Comparison of ENCODE assay signal across 8 cellular contexts in the genomic region with DNA sequence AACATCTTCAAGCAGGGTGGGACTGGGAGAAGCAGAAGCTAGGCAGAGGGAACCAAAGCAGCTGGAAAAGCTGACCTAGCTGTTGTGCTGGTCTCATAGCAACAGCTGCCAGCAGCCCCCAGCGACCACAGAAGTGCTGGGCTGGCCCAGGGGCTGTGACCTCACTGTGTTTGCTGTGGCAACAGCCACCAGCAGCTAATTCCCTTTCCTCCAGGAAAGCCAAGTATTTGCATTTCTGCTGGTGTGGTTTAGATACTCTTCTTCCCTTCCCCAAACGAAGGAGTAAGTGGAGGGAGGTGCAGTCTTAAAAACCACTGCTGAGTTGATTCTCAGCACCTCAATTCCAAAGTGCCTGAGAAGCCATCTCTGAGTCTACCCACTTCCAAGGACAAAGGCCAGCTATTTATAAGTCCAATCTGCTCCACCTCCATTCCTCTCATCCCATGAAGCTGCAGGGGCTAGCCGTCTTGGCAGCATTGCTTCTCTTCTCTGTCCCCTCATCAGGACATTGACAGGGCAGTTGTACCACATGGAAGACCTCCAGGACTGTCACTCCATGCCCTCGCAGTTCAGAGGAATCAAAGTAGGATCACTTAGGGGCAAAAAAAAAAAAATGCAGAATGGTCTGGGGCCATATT. TPM values are rescaled to one million over a fixed set of nuclear protein-coding genes. Genes with fewer than 3 reads are reported as not detected.
DNase-seq lines count a peak whose midpoint lies in the region; ATAC-seq and TF ChIP-seq lines count a peak whose summit lies in the region.

No MANE protein-coding gene starts in this region.

- 91 to 93% methylated on average over 4 of the region's 4 CpGs for WGBS in ectodermal cell, 2 experiments

- peak overlapping the region; percentile 60 for H3K9ac ChIP-seq in mucosa of stomach (ENCODE audit: low read length)

- H3K36me3 ChIP-seq in SJCRH30 (peaks cover 91% of the 10 kb centered on the region), ectodermal cell (ENCODE audit: control insufficient read depth, insufficient read depth, low read length) (peaks cover 81% of the 10 kb centered on the region), mucosa of stomach (ENCODE audit: control insufficient read depth, insufficient read depth, low read length) (peaks cover 48% of the 10 kb centered on the region)

- ATAC-seq in GM18517 (IDR thresholded peaks at IDR 0.05; ENCODE audit: unreplicated experiment) (peak; percentile 3), HG02588 (IDR thresholded peaks at IDR 0.05; ENCODE audit: unreplicated experiment) (no peak), GM21737 (IDR thresholded peaks at IDR 0.05; ENCODE audit: unreplicated experiment) (no peak), HG03045 (IDR thresholded peaks at IDR 0.05; ENCODE audit: unreplicated experiment) (no peak)

- CTCF ChIA-PET in AG04449 (lab: Yijun Ruan, JAX), result interaction anchor here (2.0 to 12.7 kb wide), 3 partner anchors 11 to 94 kb away, joined by 5 to 164 read pairs (median 20); partner anchors contain the start of gene CCDC97

- H3K27me3 ChIP-seq in SJCRH30, result no peaks in the 10 kb centered on the region
- H3K27me3 ChIP-seq in ectodermal cell (ENCODE audit: control insufficient read depth, insufficient read depth, low read length, poor library complexity, severe bottlenecking), result no peaks in the 10 kb centered on the region
- H3K27me3 ChIP-seq in mucosa of stomach (ENCODE audit: control insufficient read depth, insufficient read depth, low read length), result no peaks in the 10 kb centered on the region

- H3K27ac ChIP-seq in SJCRH30, result peak overlapping the region; percentile 14
- H3K27ac ChIP-seq in ectodermal cell (ENCODE audit: insufficient read depth, low read depth, low read length, poor library complexity, severe bottlenecking), result peak overlapping the region; percentile 61

- peaks cover 38% of the 10 kb centered on the region for H3K4me1 ChIP-seq in SJCRH30
- H3K4me1 ChIP-seq in ectodermal cell (ENCODE audit: control insufficient read depth, insufficient read depth, low read length), result no peaks in the 10 kb centered on the region
- H3K4me1 ChIP-seq in mucosa of stomach (ENCODE audit: control insufficient read depth, insufficient read depth, low read length), result peaks cover 57% of the 10 kb centered on the region

- no peaks in the 10 kb centered on the region for H3K9me3 ChIP-seq in SJCRH30 (replicated peaks)
- no peaks in the 10 kb centered on the region for H3K9me3 ChIP-seq in ectodermal cell (ENCODE audit: control insufficient read depth, low read length)
- no peaks in the 10 kb centered on the region for H3K9me3 ChIP-seq in mucosa of stomach (ENCODE audit: control insufficient read depth, low read length)

- DNase-seq in AG04449 (ENCODE audit: low read depth, low spot score) (peak; percentile 37), SJCRH30 (peak; percentile 93 to 94)

- POLR2A ChIA-PET in AG04449 (lab: Yijun Ruan, JAX), result interaction anchor here (0.6 to 1.6 kb wide), 5 partner anchors 11 to 257 kb away, joined by 3 to 4 read pairs (median 4); no protein-coding TSS in a partner anchor

- no peak overlapping the region for H3K4me3 ChIP-seq in AG04449 (ENCODE audit: low read depth, low read length)
- H3K4me3 ChIP-seq in SJCRH30, result no peak overlapping the region
- no peak overlapping the region for H3K4me3 ChIP-seq in ectodermal cell (ENCODE audit: insufficient read depth, low read depth, low read length)
- no peak overlapping the region for H3K4me3 ChIP-seq in mucosa of stomach (ENCODE audit: low read length)

- TF ChIP-seq CTCF in AG04449 (IDR thresholded peaks at IDR 0.05; ENCODE audit: insufficient read depth, low read length, missing control alignments), result no peak

RNA-seq across cellular contexts. Expression of gene CCDC97, which starts 11.5 kb away (rescaled TPM):
- 19.6 and 20.0 TPM in 2 replicates for total RNA-seq in SJCRH30 (2014; rRNA removed; shearing (Covaris generic))
- polyA plus RNA-seq in ectodermal cell (2013, experiment 1 of 4), result 37.0 TPM
- 46.9 TPM for polyA plus RNA-seq in ectodermal cell (2013, experiment 2 of 4)
- 32.0 TPM for polyA plus RNA-seq in ectodermal cell (2013, experiment 3 of 4)
- polyA plus RNA-seq in ectodermal cell (2013, experiment 4 of 4), result 35.4 TPM

RNA-seq across cellular contexts. Expression of gene HNRNPUL1, which starts 34.3 kb away (rescaled TPM):
- 260 and 274 TPM in 2 replicates for total RNA-seq in SJCRH30 (2014; rRNA removed; shearing (Covaris generic))
- polyA plus RNA-seq in ectodermal cell (2013, experiment 1 of 4), result 253 TPM
- polyA plus RNA-seq in ectodermal cell (2013, experiment 2 of 4), result 257 TPM
- 199 TPM for polyA plus RNA-seq in ectodermal cell (2013, experiment 3 of 4)
- polyA plus RNA-seq in ectodermal cell (2013, experiment 4 of 4), result 224 TPM

RNA-seq across cellular contexts. Expression of gene TGFB1, which starts 55.3 kb away (rescaled TPM):
- total RNA-seq in SJCRH30 (2014; rRNA removed; shearing (Covaris generic)), result 11.0 and 12.7 TPM in 2 replicates
- polyA plus RNA-seq in ectodermal cell (2013, experiment 1 of 4), result 3.5 TPM
- 3.5 TPM for polyA plus RNA-seq in ectodermal cell (2013, experiment 2 of 4)
- 4.2 TPM for polyA plus RNA-seq in ectodermal cell (2013, experiment 3 of 4)
- polyA plus RNA-seq in ectodermal cell (2013, experiment 4 of 4), result 4.0 TPM
